ENCODE assay signal across 3 cellular contexts in the genomic region with DNA sequence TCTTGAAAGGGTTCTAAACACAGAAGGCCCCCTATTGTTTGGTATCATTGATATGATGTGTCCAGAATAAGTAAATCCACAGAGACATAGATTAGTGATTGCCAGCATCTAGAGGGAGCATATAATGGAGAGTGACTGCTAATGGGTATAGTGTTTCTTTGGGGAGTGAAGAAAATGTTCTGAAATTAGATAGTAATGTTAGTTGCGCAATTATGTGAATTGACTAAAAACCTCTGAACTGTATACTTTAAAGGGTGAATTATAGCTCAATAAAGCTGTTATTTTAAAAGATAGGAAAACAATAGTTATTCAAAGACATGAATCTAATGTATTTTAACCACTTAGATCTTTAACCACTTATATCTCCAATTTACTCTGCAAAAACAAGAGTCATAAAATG.
TF ChIP-seq lines count a peak whose summit lies in the region.

No MANE protein-coding gene starts in this region.

TF ChIP-seq in HepG2, 621 proteins besides CTCF, POLR2A, EP300 and RAD21:
- TF ChIP-seq GTF2F1 (IDR thresholded peaks at IDR 0.05; ENCODE audit: low read length) (no peak), CEBPB (IDR thresholded peaks at IDR 0.05; ENCODE audit: borderline replicate concordance, low read depth, low read length) (peak; percentile 78; the same call in 1 of the 2 replicates), CEBPG (CRISPR knock-in tag; IDR thresholded peaks at IDR 0.05) (peak; percentile 45; the same call in 1 of the 2 replicates)

TF ChIP-seq in HEK293, 187 proteins besides CTCF, POLR2A, EP300 and RAD21:
- peak; percentile 50 for TF ChIP-seq WT1 (tag by site-specific recombination; IDR thresholded peaks at IDR 0.05)
- TF ChIP-seq, protein P1, sequence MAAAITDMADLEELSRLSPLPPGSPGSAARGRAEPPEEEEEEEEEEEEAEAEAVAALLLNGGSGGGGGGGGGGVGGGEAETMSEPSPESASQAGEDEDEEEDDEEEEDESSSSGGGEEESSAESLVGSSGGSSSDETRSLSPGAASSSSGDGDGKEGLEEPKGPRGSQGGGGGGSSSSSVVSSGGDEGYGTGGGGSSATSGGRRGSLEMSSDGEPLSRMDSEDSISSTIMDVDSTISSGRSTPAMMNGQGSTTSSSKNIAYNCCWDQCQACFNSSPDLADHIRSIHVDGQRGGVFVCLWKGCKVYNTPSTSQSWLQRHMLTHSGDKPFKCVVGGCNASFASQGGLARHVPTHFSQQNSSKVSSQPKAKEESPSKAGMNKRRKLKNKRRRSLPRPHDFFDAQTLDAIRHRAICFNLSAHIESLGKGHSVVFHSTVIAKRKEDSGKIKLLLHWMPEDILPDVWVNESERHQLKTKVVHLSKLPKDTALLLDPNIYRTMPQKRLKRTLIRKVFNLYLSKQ (tag by site-specific recombination; IDR thresholded peaks at IDR 0.05; ENCODE audit: borderline replicate concordance): no peak

TF ChIP-seq in Ishikawa, 13 proteins besides CTCF, POLR2A, EP300 and RAD21:
- 0 out of 2 replicates have a peak, but pooled peaks have one; percentile 52 for TF ChIP-seq CEBPB (IDR thresholded peaks at IDR 0.05)
- no peak for TF ChIP-seq TCF12 (IDR thresholded peaks at IDR 0.05; ENCODE audit: low read depth)
- TF ChIP-seq YY1 (IDR thresholded peaks at IDR 0.05; ENCODE audit: low read depth): no peak
